ENCODE assay signal across 1 cellular context in the genomic region with DNA sequence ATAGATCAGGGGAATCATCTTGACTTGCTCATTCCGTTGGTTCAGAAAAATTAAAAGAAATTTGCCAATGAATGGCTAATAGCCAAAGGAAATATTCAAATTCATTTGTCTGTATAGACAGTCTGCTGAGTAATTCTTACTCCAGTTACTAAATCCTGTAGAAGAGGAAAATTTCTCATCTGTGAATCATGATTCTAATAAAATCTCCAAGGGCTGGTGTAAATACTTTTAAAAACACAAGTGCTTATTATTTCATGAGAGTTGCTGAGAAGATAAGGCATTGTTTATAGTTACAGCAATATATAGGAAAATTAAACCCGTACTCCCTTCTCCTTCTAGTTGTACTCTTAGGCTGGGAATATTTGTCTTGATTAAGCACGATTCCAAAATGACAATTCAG.
TF ChIP-seq lines count a peak whose summit lies in the region.

No MANE protein-coding gene starts in this region.

TF ChIP-seq in HEK293, 187 proteins besides CTCF, POLR2A, EP300 and RAD21 (continued from another document):
- TF ChIP-seq, protein P1, sequence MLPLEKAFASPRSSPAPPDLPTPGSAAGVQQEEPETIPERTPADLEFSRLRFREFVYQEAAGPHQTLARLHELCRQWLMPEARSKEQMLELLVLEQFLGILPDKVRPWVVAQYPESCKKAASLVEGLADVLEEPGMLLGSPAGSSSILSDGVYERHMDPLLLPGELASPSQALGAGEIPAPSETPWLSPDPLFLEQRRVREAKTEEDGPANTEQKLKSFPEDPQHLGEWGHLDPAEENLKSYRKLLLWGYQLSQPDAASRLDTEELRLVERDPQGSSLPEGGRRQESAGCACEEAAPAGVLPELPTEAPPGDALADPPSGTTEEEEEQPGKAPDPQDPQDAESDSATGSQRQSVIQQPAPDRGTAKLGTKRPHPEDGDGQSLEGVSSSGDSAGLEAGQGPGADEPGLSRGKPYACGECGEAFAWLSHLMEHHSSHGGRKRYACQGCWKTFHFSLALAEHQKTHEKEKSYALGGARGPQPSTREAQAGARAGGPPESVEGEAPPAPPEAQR (tag by site-specific recombination; IDR thresholded peaks at IDR 0.05) = no peak
- TF ChIP-seq ZSCAN16 (tag by site-specific recombination; IDR thresholded peaks at IDR 0.05) (no peak), ZNF175 (tag by site-specific recombination; IDR thresholded peaks at IDR 0.05) (no peak), ZNF266 (tag by site-specific recombination; IDR thresholded peaks at IDR 0.05; ENCODE audit: low read depth) (no peak)
